Comparison of ENCODE assay signal across 8 cellular contexts in genomic region chr2:189782221-189782671, GRCh38. TPM values are rescaled to one million over a fixed set of nuclear protein-coding genes. Genes with fewer than 3 reads are reported as not detected.
A peak's percentile ranks its signal among the peaks of the same experiment; 100 is the strongest.
DNase-seq lines count a peak whose midpoint lies in the region; ATAC-seq and TF ChIP-seq lines count a peak whose summit lies in the region.

No MANE protein-coding gene starts in this region.

- no peak for ATAC-seq in HG03460 (IDR thresholded peaks at IDR 0.05; ENCODE audit: unreplicated experiment)
- ATAC-seq in GM21723 (IDR thresholded peaks at IDR 0.05; ENCODE audit: unreplicated experiment), result no peak
- ATAC-seq in left colon, result no peak

- no peaks in the 10 kb centered on the region for H3K9me3 Mint-ChIP-seq in activated T-helper 2 cell treated with anti-CD3 and anti-CD28 coated beads, Interferon-gamma antibody, Interleukin-2, Interleukin-4, amounts not matched to agents 10 μg/mL and 5 μg/mL and 100 μg/mL, durations not matched to agents 14 hours and 24 hours and 36 hours

- no peaks in the 10 kb centered on the region for H3K27me3 ChIP-seq in HL-60 (ENCODE audit: insufficient read depth, poor library complexity, severe bottlenecking)

- H3K4me1 Mint-ChIP-seq in activated T-helper 2 cell treated with anti-CD3 and anti-CD28 coated beads, Interferon-gamma antibody, Interleukin-2, Interleukin-4, amounts not matched to agents 10 μg/mL and 5 μg/mL and 100 μg/mL, durations not matched to agents 14 hours and 24 hours and 36 hours (ENCODE audit: low read depth), result peaks cover 41% of the 10 kb centered on the region

- H3K27ac Mint-ChIP-seq in activated T-helper 2 cell treated with anti-CD3 and anti-CD28 coated beads, Interferon-gamma antibody, Interleukin-2, Interleukin-4, amounts not matched to agents 10 μg/mL and 5 μg/mL and 100 μg/mL, durations not matched to agents 14 hours and 24 hours and 36 hours, result peak overlapping the region; percentile 73

- intact Hi-C loops in activated T-helper 2 cell treated with anti-CD3 and anti-CD28 coated beads, Interferon-gamma antibody, Interleukin-2, Interleukin-4, amounts not matched to agents 10 μg/mL and 5 μg/mL and 100 μg/mL, durations not matched to agents 14 hours and 24 hours and 36 hours (cut with micrococcal nuclease), result loop anchor here (10.0 kb wide), 2 partner anchors 623 to 753 kb away; partner anchors contain the start of genes MFSD6 and NEMP2
- intact Hi-C loops in left colon (cut with DNase I, micrococcal nuclease), result loop anchor here in 1 of 2 donors (5.0 kb wide), 1 partner anchor 110 kb away; the partner anchor contains the start of gene ANKAR

- CTCF ChIA-PET in AG04449 (lab: Yijun Ruan, JAX), result interaction anchor here (1.0 kb wide), 1 partner anchor 106 kb away, joined by 3 read pairs; no protein-coding TSS in a partner anchor

- no peak for TF ChIP-seq CTCF in AG04449 (IDR thresholded peaks at IDR 0.05; ENCODE audit: insufficient read depth, low read length, missing control alignments)
- no peak for TF ChIP-seq CTCF in HL-60 (IDR thresholded peaks at IDR 0.05; ENCODE audit: insufficient read depth, low read length)

- peaks cover 63% of the 10 kb centered on the region for H3K36me3 Mint-ChIP-seq in activated T-helper 2 cell treated with anti-CD3 and anti-CD28 coated beads, Interferon-gamma antibody, Interleukin-2, Interleukin-4, amounts not matched to agents 10 μg/mL and 5 μg/mL and 100 μg/mL, durations not matched to agents 14 hours and 24 hours and 36 hours (ENCODE audit: low read depth)

- POLR2A ChIA-PET in AG04449 (lab: Yijun Ruan, JAX), result no interaction called here

- peak overlapping the region; percentile 90 for H3K4me3 Mint-ChIP-seq in activated T-helper 2 cell treated with anti-CD3 and anti-CD28 coated beads, Interferon-gamma antibody, Interleukin-2, Interleukin-4, amounts not matched to agents 10 μg/mL and 5 μg/mL and 100 μg/mL, durations not matched to agents 14 hours and 24 hours and 36 hours (ENCODE audit: low read depth)

- DNase-seq in AG04449 (ENCODE audit: low read depth, low spot score) (no peak), HL-60 (ENCODE audit: low read depth in 1 of 2, low spot score in 1 of 2) (peak; percentile 63 to 68), iris pigment epithelial cell (ENCODE audit: low read depth) (peak; percentile 49), left colon (no peak), AG08395 (ENCODE audit: low spot score) (no peak)
- DNase-seq in activated T-helper 2 cell treated with anti-CD3 and anti-CD28 coated beads, Interferon-gamma antibody, Interleukin-2, Interleukin-4, amounts not matched to agents 10 μg/mL and 5 μg/mL and 100 μg/mL, durations not matched to agents 14 hours and 24 hours and 36 hours (ENCODE audit: low spot score), result no peak

- H3K27me3 Mint-ChIP-seq in activated T-helper 2 cell treated with anti-CD3 and anti-CD28 coated beads, Interferon-gamma antibody, Interleukin-2, Interleukin-4, amounts not matched to agents 10 μg/mL and 5 μg/mL and 100 μg/mL, durations not matched to agents 14 hours and 24 hours and 36 hours (ENCODE audit: low read depth), result no peaks in the 10 kb centered on the region

- peak overlapping the region; percentile 85 for H3K4me3 ChIP-seq in AG04449 (ENCODE audit: low read depth, low read length)
- peak overlapping the region; percentile 92 for H3K4me3 ChIP-seq in HL-60 (replicated peaks; ENCODE audit: insufficient read depth, low read length)

- H3K27ac ChIP-seq in HL-60 (replicated peaks), result peak overlapping the region; percentile 88

RNA-seq across cellular contexts. Expression of gene ORMDL1, which starts 1.9 kb away (rescaled TPM):
- total RNA-seq in activated T-helper 2 cell treated with anti-CD3 and anti-CD28 coated beads, Interferon-gamma antibody, Interleukin-2, Interleukin-4, amounts not matched to agents 10 μg/mL and 5 μg/mL and 100 μg/mL, durations not matched to agents 14 hours and 24 hours and 36 hours, result 68.8 and 72.1 TPM in 2 replicates
- total RNA-seq in left colon, result 10 to 100 TPM; 40.4 to 46.6 TPM

RNA-seq across cellular contexts. Expression of gene PMS1, which starts 2.0 kb away (rescaled TPM):
- total RNA-seq in activated T-helper 2 cell treated with anti-CD3 and anti-CD28 coated beads, Interferon-gamma antibody, Interleukin-2, Interleukin-4, amounts not matched to agents 10 μg/mL and 5 μg/mL and 100 μg/mL, durations not matched to agents 14 hours and 24 hours and 36 hours, result 57.0 and 58.7 TPM in 2 replicates
- 10 to 100 TPM; 13.7 to 14.8 TPM for total RNA-seq in left colon

RNA-seq across cellular contexts. Expression of gene OSGEPL1, which starts 19.7 kb away (rescaled TPM):
- 9.7 and 11.6 TPM in 2 replicates for total RNA-seq in activated T-helper 2 cell treated with anti-CD3 and anti-CD28 coated beads, Interferon-gamma antibody, Interleukin-2, Interleukin-4, amounts not matched to agents 10 μg/mL and 5 μg/mL and 100 μg/mL, durations not matched to agents 14 hours and 24 hours and 36 hours
- 1 to 10 TPM; 2.9 to 3.9 TPM for total RNA-seq in left colon

Comparison
In these comparisons a context has a peak if more than half of its experiments do, and no peak if none do; other contexts are left out.
1. DNase-seq: peak in HL-60 (2 of 2) and iris pigment epithelial cell (single experiment); none in AG04449 (single experiment), activated T-helper 2 cell treated with anti-CD3 and anti-CD28 coated beads, Interferon-gamma antibody, Interleukin-2, Interleukin-4, amounts not matched to agents 10 μg/mL and 5 μg/mL and 100 μg/mL, durations not matched to agents 14 hours and 24 hours and 36 hours (single experiment), left colon (0 of 2) and AG08395 (single experiment).